ENCODE assay signal across 9 cellular contexts in the genomic region with DNA sequence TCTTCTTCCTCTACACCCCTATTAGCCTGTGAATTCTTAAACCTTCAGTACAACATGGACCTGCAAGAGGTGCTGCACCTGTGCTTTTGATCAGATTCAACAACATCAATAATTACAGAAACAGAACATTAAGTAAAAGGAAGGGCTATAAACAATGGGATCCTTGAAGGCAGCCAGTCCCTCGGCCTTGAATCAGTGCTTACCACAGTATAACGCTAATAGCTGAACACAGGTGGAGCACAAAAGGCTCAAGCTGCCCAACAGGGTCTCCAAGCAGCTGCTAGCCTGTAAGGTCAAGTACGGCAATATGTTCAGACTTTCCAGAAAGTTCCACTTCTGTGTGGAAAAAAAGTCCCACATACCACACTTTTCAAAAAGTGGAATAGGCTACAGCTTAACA.
A peak's percentile ranks its signal among the peaks of the same experiment; 100 is the strongest.
DNase-seq lines count a peak whose midpoint lies in the region; ATAC-seq and TF ChIP-seq lines count a peak whose summit lies in the region.
"Had no signal": no experiment of that assay in that cellular context is flagged by ENCODE, and none has a peak within 500 bp of the region (broad histone marks: within the 10 kb centered on the region; RNA-seq: fewer than 3 reads in every experiment).

No MANE protein-coding gene starts in this region.

- H3K9me3 Mint-ChIP-seq in CD4-positive, CD25-positive, alpha-beta regulatory T cell = peaks cover 0 to 7% (median 0%) of the 10 kb centered on the region in 7 donors
- peaks cover 3% of the 10 kb centered on the region for H3K9me3 Mint-ChIP-seq in MCF 10A (ENCODE audit: unreplicated experiment)

- POLR2A ChIA-PET in MCF 10A (lab: Yijun Ruan, JAX) = no interaction called here

- ATAC-seq in CD4-positive, CD25-positive, alpha-beta regulatory T cell (ENCODE audit: low read depth in 2 of 2) = no peak
- ATAC-seq in GM19463 (IDR thresholded peaks at IDR 0.05; ENCODE audit: unreplicated experiment) = peak; percentile 20
- ATAC-seq in left ventricle myocardium superior = peak; percentile 41
- no peak for ATAC-seq in HG03439 (IDR thresholded peaks at IDR 0.05; ENCODE audit: unreplicated experiment)

- H3K27me3 Mint-ChIP-seq in CD4-positive, CD25-positive, alpha-beta regulatory T cell = no peaks in the 10 kb centered on the region
- no peaks in the 10 kb centered on the region for H3K27me3 Mint-ChIP-seq in MCF 10A (ENCODE audit: insufficient read depth, unreplicated experiment)

- no peaks in the 10 kb centered on the region for H3K9me3 ChIP-seq in CD4-positive, CD25-positive, alpha-beta regulatory T cell (ENCODE audit: control insufficient read depth in 2 of 2, low read length in 2 of 2)

- peak overlapping the region; percentile 32 to 69 (median 40) for H3K4me3 Mint-ChIP-seq in CD4-positive, CD25-positive, alpha-beta regulatory T cell
- no peak overlapping the region for H3K4me3 Mint-ChIP-seq in MCF 10A (ENCODE audit: unreplicated experiment)

- no peaks in the 10 kb centered on the region for H3K36me3 Mint-ChIP-seq in CD4-positive, CD25-positive, alpha-beta regulatory T cell
- H3K36me3 Mint-ChIP-seq in MCF 10A (ENCODE audit: insufficient read depth, unreplicated experiment) = no peaks in the 10 kb centered on the region

- H3K27ac ChIP-seq in CD4-positive, CD25-positive, alpha-beta regulatory T cell (ENCODE audit: insufficient read depth, low read length, poor library complexity, severe bottlenecking) = no peak overlapping the region
- H3K27ac ChIP-seq: PC-9 had no signal

- peaks cover 16% of the 10 kb centered on the region for H3K4me1 ChIP-seq in CD4-positive, CD25-positive, alpha-beta regulatory T cell (ENCODE audit: control insufficient read depth, insufficient read depth, low read length, poor library complexity, severe bottlenecking)

- intact Hi-C loops in left ventricle myocardium superior (cut with micrococcal nuclease) (no loop called here), MCF 10A (cut with micrococcal nuclease) (no loop called here)

- no TSS peak for BruUV-seq in MCF 10A (replicated peaks; lab: Mats Ljungman, UMichigan)

- no peaks in the 10 kb centered on the region for H3K36me3 ChIP-seq in CD4-positive, CD25-positive, alpha-beta regulatory T cell (ENCODE audit: control insufficient read depth, insufficient read depth, low read length)

- DNase-seq in CD4-positive, CD25-positive, alpha-beta regulatory T cell = no peak
- peak; percentile 81 for DNase-seq in NCI-H69 (lab: John Stamatoyannopoulos, UW)
- no peak for DNase-seq in left ventricle myocardium superior
- no peak for DNase-seq in stimulated activated CD4-positive, alpha-beta T cell treated with anti-CD3 and anti-CD28 coated beads, Interleukin-2, amount 100 ng/mL, for 24 hours
- DNase-seq in MCF 10A (ENCODE audit: unreplicated experiment) = no peak
- DNase-seq in UCSD-AML1 (lab: John Stamatoyannopoulos, UW; ENCODE audit: unreplicated experiment) = no peak

- CTCF ChIA-PET in MCF 10A (lab: Yijun Ruan, JAX) = interaction anchor here (0.6 to 1.1 kb wide), 3 partner anchors 20 to 1609 kb away, joined by 3 to 4 read pairs (median 3); no protein-coding TSS in a partner anchor

- H3K4me3 ChIP-seq in CD4-positive, CD25-positive, alpha-beta regulatory T cell (ENCODE audit: low read depth, low read length) = peak overlapping the region; percentile 58
- H3K4me3 ChIP-seq: PC-9 had no signal

- H3K27ac Mint-ChIP-seq in CD4-positive, CD25-positive, alpha-beta regulatory T cell = peak overlapping the region; percentile 11 to 59 (median 57)
- H3K27ac Mint-ChIP-seq in MCF 10A (ENCODE audit: low read depth, unreplicated experiment) = no peak overlapping the region

- H3K27me3 ChIP-seq in CD4-positive, CD25-positive, alpha-beta regulatory T cell (ENCODE audit: control insufficient read depth, insufficient read depth, low read length) = no peaks in the 10 kb centered on the region

- H3K4me1 Mint-ChIP-seq in CD4-positive, CD25-positive, alpha-beta regulatory T cell = peaks cover 4 to 41% (median 20%) of the 10 kb centered on the region in 4 donors
- H3K4me1 Mint-ChIP-seq in MCF 10A (ENCODE audit: insufficient read depth, unreplicated experiment) = peaks cover 11% of the 10 kb centered on the region

- TF ChIP-seq CTCF in MCF 10A (IDR thresholded peaks at IDR 0.05; ENCODE audit: unreplicated experiment) = no peak

Comparison
In these comparisons a context has a peak if more than half of its experiments do, and no peak if none do; other contexts are left out.
1. ATAC-seq: peak in GM19463 (single experiment) and left ventricle myocardium superior (single experiment); none in CD4-positive, CD25-positive, alpha-beta regulatory T cell (0 of 2) and HG03439 (single experiment).